Comparison of ENCODE assay signal across 8 cellular contexts in the genomic region with DNA sequence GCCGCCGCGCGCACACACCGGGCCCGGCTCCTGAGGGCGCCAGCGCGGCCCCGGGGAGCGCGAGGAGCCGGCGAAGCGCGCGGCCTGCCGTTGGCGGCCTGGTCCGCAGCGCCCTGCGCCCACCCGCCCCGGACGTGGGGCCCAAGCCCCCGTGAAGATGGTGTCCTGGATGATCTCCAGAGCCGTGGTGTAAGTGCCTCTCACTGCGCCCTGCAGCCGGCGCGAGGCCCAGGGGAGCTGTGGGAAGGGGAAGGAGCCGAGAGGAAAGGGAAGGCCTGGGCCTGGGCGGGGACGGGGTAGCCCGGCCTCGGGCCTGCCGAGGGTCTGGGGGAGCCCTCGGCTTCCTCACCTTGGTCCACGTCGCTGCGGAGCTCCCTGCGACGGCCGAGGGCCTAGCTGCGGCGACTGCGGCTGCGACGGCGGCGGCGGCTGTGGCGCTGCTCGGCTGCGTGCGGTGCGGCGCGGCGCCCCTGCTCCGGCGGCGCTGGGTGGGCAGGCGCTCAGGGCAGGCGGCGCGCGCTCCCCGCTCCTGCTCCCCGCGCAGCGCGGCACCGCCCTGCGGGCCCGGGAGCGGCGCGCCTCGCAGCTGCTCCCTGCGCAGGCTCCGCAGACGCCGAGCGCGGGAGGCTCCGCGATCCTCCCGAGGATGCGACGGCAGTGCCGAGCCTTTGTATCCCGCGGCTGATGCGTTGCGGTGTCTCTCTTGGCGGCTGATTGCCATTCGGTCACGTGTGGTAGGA. TPM values are rescaled to one million over a fixed set of nuclear protein-coding genes. Genes with fewer than 3 reads are reported as not detected.
DNase-seq lines count a peak whose midpoint lies in the region; ATAC-seq and TF ChIP-seq lines count a peak whose summit lies in the region.

TSS of gene REEP3 (plus strand) at position 13 of the 740 bp plus-strand sequence. CDS start at position 158, 145 bp downstream.

- no peaks in the 10 kb centered on the region for H3K9me3 Mint-ChIP-seq in endothelial cell (ENCODE audit: unreplicated experiment)

- H3K4me3 Mint-ChIP-seq in endothelial cell (ENCODE audit: unreplicated experiment), result peak within 1 kb of the TSS; percentile 95

- peak within 1 kb of the TSS; percentile 95 for H3K27ac Mint-ChIP-seq in endothelial cell (ENCODE audit: unreplicated experiment)

- ATAC-seq in GM18907 (IDR thresholded peaks at IDR 0.05; ENCODE audit: unreplicated experiment) (peak; percentile 78), HG03139 (IDR thresholded peaks at IDR 0.05; ENCODE audit: unreplicated experiment) (peak; percentile 49)

- no peaks in the 10 kb centered on the region for H3K9me3 ChIP-seq in BLaER1 treated with 17β-estradiol and CSF1 and Interleukin-3, amounts not matched to agents 10 nM and 100 nM (replicated peaks in 1 of 11)

- H3K4me3 ChIP-seq in BLaER1 treated with 17β-estradiol and CSF1 and Interleukin-3, amounts not matched to agents 10 nM and 100 nM, result peak within 1 kb of the TSS; percentile 68 to 88 (median 80)

- H3K4me1 Mint-ChIP-seq in endothelial cell (ENCODE audit: unreplicated experiment), result peaks cover 17% of the 10 kb centered on the region

- H3K4me2 ChIP-seq in BLaER1 treated with 17β-estradiol and CSF1 and Interleukin-3, amounts not matched to agents 10 nM and 100 nM, result peak within 1 kb of the TSS; percentile 81 to 97 (median 89)

- H3K27ac ChIP-seq in BLaER1 treated with 17β-estradiol and CSF1 and Interleukin-3, amounts not matched to agents 10 nM and 100 nM, result peak within 1 kb of the TSS; percentile 92 to 99 (median 98)

- peaks cover 6% of the 10 kb centered on the region for H3K27me3 Mint-ChIP-seq in endothelial cell (ENCODE audit: unreplicated experiment)

- no peaks in the 10 kb centered on the region for H3K27me3 ChIP-seq in BLaER1 treated with 17β-estradiol and CSF1 and Interleukin-3, amounts not matched to agents 10 nM and 100 nM

- peaks cover 18 to 84% (median 55%) of the 10 kb centered on the region in 11 experiments; a peak in 20 of 22 replicates for H4K20me1 ChIP-seq in BLaER1 treated with 17β-estradiol and CSF1 and Interleukin-3, amounts not matched to agents 10 nM and 100 nM

- H3K9ac ChIP-seq in BLaER1 treated with 17β-estradiol and CSF1 and Interleukin-3, amounts not matched to agents 10 nM and 100 nM, result peak within 1 kb of the TSS; percentile 92 to 99 (median 98)

- no peak for TF ChIP-seq CTCF in endothelial cell (IDR thresholded peaks at IDR 0.05; ENCODE audit: unreplicated experiment)

- peaks cover 0 to 15% (median 4%) of the 10 kb centered on the region in 11 experiments; a peak in 6 of 22 replicates for H3K36me3 ChIP-seq in BLaER1 treated with 17β-estradiol and CSF1 and Interleukin-3, amounts not matched to agents 10 nM and 100 nM

- peaks cover 36 to 60% (median 51%) of the 10 kb centered on the region in 10 experiments for H3K4me1 ChIP-seq in BLaER1 treated with 17β-estradiol and CSF1 and Interleukin-3, amounts not matched to agents 10 nM and 100 nM

- DNase-seq in NCI-H748 (lab: John Stamatoyannopoulos, UW; ENCODE audit: unreplicated experiment) (peak; percentile 88), endothelial cell (ENCODE audit: low spot score) (peak; percentile 41), midbrain (lab: John Stamatoyannopoulos, UW) (peak; percentile 86)
- DNase-seq in activated CD8-positive, alpha-beta memory T cell treated with anti-CD3 and anti-CD28 coated beads, Interleukin-2, amount 50 U/mL, for 48 hours, result peak; percentile 84
- DNase-seq in stimulated activated CD8-positive, alpha-beta memory T cell treated with anti-CD3 and anti-CD28 coated beads, Interleukin-2, amount 100 ng/mL, for 1 hour (ENCODE audit: low read depth in 2 of 2), result peak; percentile 6 to 27

- H3K36me3 Mint-ChIP-seq in endothelial cell (ENCODE audit: low read depth, unreplicated experiment), result peaks cover 4% of the 10 kb centered on the region

RNA-seq across cellular contexts. Expression of gene REEP3, which starts in this region (rescaled TPM):
- 26.1 TPM for total RNA-seq in endothelial cell (ENCODE audit: unreplicated experiment)

Comparison
In these comparisons a context has a peak if more than half of its experiments do, and no peak if none do; other contexts are left out.
1. Peak in every context shown above with its lines: DNase-seq, ATAC-seq, H3K4me3 ChIP-seq and H3K27ac ChIP-seq.
2. DNase-seq: peak in every context shown above with its lines; median percentile 88 in NCI-H748; 86 in midbrain; 84 in activated CD8-positive, alpha-beta memory T cell treated with anti-CD3 and anti-CD28 coated beads, Interleukin-2, amount 50 U/mL, for 48 hours; 41 in endothelial cell; 16 in stimulated activated CD8-positive, alpha-beta memory T cell treated with anti-CD3 and anti-CD28 coated beads, Interleukin-2, amount 100 ng/mL, for 1 hour.